Comparison of ENCODE assay signal across 3 cellular contexts in genomic region chr17:73594025-73594424, GRCh38.
TF ChIP-seq lines count a peak whose summit lies in the region.

No MANE protein-coding gene starts in this region.

TF ChIP-seq in GM23338, 12 proteins besides CTCF, POLR2A, EP300 and RAD21:
- TF ChIP-seq ETS1 (IDR thresholded peaks at IDR 0.05) (no peak), REST (IDR thresholded peaks at IDR 0.05; ENCODE audit: unreplicated experiment) (peak; percentile 68)

TF ChIP-seq in GM12878, 131 proteins besides CTCF, POLR2A, EP300 and RAD21:
- no peak for TF ChIP-seq BCL11A (IDR thresholded peaks at IDR 0.05; ENCODE audit: low read depth, low read length)
- no peak for TF ChIP-seq TCF7 (IDR thresholded peaks at IDR 0.05; ENCODE audit: borderline replicate concordance)
- no peak for TF ChIP-seq ATF2 (IDR thresholded peaks at IDR 0.05; ENCODE audit: low read length)
- TF ChIP-seq ZSCAN29 (IDR thresholded peaks at IDR 0.05): no peak
- TF ChIP-seq RUNX3 (IDR thresholded peaks at IDR 0.05; ENCODE audit: low read length): no peak
- no peak for TF ChIP-seq IRF4 (IDR thresholded peaks at IDR 0.05; ENCODE audit: low read depth, low read length)
- TF ChIP-seq NR2F1 (conservative IDR thresholded peaks at IDR 0.05): 0 out of 2 replicates have a peak, but pooled peaks have one; percentile 23
- peak; percentile 52; the same call in 1 of the 2 replicates for TF ChIP-seq REST (IDR thresholded peaks at IDR 0.05; ENCODE audit: low read depth, low read length)
- TF ChIP-seq ATF3 (IDR thresholded peaks at IDR 0.05; ENCODE audit: borderline replicate concordance, extremely low read depth, low read depth, low read length): no peak

TF ChIP-seq in GM12891, 5 proteins besides CTCF, POLR2A, EP300 and RAD21:
- TF ChIP-seq TAF1 (IDR thresholded peaks at IDR 0.05; ENCODE audit: low read depth, low read length): no peak
- no peak for TF ChIP-seq POLR2AphosphoS5 (IDR thresholded peaks at IDR 0.05; ENCODE audit: low read depth, low read length)
- no peak for TF ChIP-seq POU2F2 (IDR thresholded peaks at IDR 0.05; ENCODE audit: low read depth, low read length)
- no peak for TF ChIP-seq SPI1 (IDR thresholded peaks at IDR 0.05; ENCODE audit: low read depth, low read length)
- no peak for TF ChIP-seq PAX5 (IDR thresholded peaks at IDR 0.05; ENCODE audit: insufficient read depth, low read length, severe bottlenecking)
